In the genomic region with DNA sequence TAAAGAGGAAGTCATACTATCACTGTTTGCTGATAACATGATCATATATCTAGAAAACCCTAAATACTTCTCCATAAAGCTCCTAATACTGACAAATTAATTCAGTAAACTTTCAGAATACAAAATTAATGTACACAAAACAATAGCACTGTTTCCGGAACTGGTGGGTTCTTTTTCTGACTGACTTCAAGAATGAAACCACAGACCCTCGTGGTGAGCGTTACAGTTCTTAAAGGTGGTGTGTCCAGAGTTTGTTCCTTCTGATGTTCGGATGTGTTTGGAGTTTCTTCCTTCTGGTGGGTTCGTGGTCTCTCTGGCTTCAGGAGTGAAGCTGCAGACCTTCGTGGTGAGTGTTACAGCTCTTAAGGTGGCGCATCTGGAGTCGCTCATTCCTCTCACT, we compare ENCODE assay signal across 8 cellular contexts. TPM values are rescaled to one million over a fixed set of nuclear protein-coding genes. Genes with fewer than 3 reads are reported as not detected.
"Had no signal": no experiment of that assay in that cellular context is flagged by ENCODE, and none has a peak within 500 bp of the region (broad histone marks: within the 10 kb centered on the region; RNA-seq: fewer than 3 reads in every experiment).

No MANE protein-coding gene starts in this region.

RNA-seq across cellular contexts. Expression of a gene that starts 53.5 kb away (rescaled TPM):
- total RNA-seq: ascending aorta; cardiac muscle cell; cerebellum; gastrocnemius medialis; mononuclear cell; T-helper 1 cell treated with Interleukin-12 subunit alpha and Interleukin-12 subunit beta and Interleukin-4 antibody, amounts not matched to agents 30 ng/mL and 1 ng/mL, for 36 hours had no signal
- polyA plus RNA-seq: cardiac muscle cell, neural cell, ovary had no signal
